11 cellular contexts compared by ENCODE assay signal in the genomic region with DNA sequence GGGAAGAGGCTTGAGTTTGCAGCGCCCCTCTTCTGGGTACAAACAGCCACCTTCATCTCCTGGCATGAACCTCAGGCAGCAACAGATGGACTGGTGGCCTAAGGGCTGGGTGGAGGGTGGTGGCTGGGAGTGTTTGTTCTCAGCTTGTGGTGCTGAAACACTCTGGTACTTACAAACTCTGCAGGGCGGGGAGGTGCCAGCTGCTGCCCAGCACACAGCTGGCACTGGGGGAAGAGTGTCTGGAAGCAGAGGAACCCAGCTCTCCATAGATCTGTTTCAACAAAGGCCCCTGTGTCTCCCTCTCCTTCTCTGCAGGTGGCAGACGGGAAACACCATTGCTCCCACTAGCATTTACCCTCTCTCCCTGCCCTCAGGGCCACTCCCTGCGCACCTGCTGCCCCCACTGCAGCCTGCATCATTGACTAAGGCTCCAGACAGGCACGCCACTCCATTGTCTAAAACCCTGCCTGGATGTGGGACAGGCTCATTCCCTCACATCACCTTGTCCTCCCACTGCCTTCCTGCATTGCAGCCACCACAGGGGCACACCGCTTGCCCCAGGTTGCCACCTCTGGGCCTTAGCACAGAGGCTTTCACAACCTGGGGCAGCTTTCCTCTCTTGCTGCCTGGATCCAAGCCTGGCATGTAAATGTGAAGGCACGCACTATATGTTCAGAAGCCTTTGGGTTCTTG. TPM values are rescaled to one million over a fixed set of nuclear protein-coding genes. Genes with fewer than 3 reads are reported as not detected.
DNase-seq lines count a peak whose midpoint lies in the region; ATAC-seq and TF ChIP-seq lines count a peak whose summit lies in the region.
"Had no signal": no experiment of that assay in that cellular context is flagged by ENCODE, and none has a peak within 500 bp of the region (broad histone marks: within the 10 kb centered on the region; RNA-seq: fewer than 3 reads in every experiment).

No MANE protein-coding gene starts in this region.

- TF ChIP-seq CTCF in left lung (IDR thresholded peaks at IDR 0.05) = no peak

- intact Hi-C loops in left lung (cut with DNase I) = no loop called here

- no peaks in the 10 kb centered on the region for H3K9me3 ChIP-seq in left lung
- H3K9me3 ChIP-seq: upper lobe of right lung had no signal

- H3K4me1 ChIP-seq in left lung = no peaks in the 10 kb centered on the region
- H3K4me1 ChIP-seq: upper lobe of right lung had no signal

- H3K27me3 ChIP-seq in left lung = peaks cover 0 to 1% of the 10 kb centered on the region in 2 donors
- H3K27me3 ChIP-seq: upper lobe of right lung had no signal

- ATAC-seq in left lung (no peak), HG03097 (IDR thresholded peaks at IDR 0.05; ENCODE audit: low FRiP score, unreplicated experiment) (no peak), GM21390 (IDR thresholded peaks at IDR 0.05; ENCODE audit: unreplicated experiment) (no peak)
- ATAC-seq: upper lobe of right lung had no signal

- no peaks in the 10 kb centered on the region for H3K36me3 ChIP-seq in left lung
- H3K36me3 ChIP-seq: upper lobe of right lung, WERI-Rb-1 had no signal

- no peak overlapping the region for H3K27ac ChIP-seq in left lung
- H3K27ac ChIP-seq: upper lobe of right lung, WERI-Rb-1 had no signal

- DNase-seq in COLO668 (lab: John Stamatoyannopoulos, UW; ENCODE audit: unreplicated experiment) (peak; percentile 89), NCI-H128 (lab: John Stamatoyannopoulos, UW; ENCODE audit: unreplicated experiment) (peak; percentile 6), RPMI8226 (peak; percentile 43), medulla oblongata (ENCODE audit: extremely low spot score) (peak; percentile 92), left lung (no peak), GOT3 (lab: John Stamatoyannopoulos, UW) (no peak)
- DNase-seq: NCI-H1930, upper lobe of right lung, WERI-Rb-1 had no signal

- H3K4me3 ChIP-seq in left lung = no peak overlapping the region
- H3K4me3 ChIP-seq: upper lobe of right lung had no signal

RNA-seq across cellular contexts. Expression of a gene that starts 6.5 kb away (rescaled TPM):
- 10 to 100 TPM in 1 of 2 donors, 1 to 10 TPM in 1; 5.2 to 10.4 TPM for total RNA-seq in left lung

Comparison
In these comparisons a context has a peak if more than half of its experiments do, and no peak if none do; other contexts are left out.
1. DNase-seq: peak in COLO668 (single experiment), NCI-H128 (single experiment), RPMI8226 (single experiment) and medulla oblongata (single experiment); none in left lung (0 of 2) and GOT3 (single experiment).